Comparison of ENCODE assay signal across 9 cellular contexts in genomic region chr2:239316562-239317465, GRCh38.
DNase-seq lines count a peak whose midpoint lies in the region; ATAC-seq and TF ChIP-seq lines count a peak whose summit lies in the region.
"Had no signal": no experiment of that assay in that cellular context is flagged by ENCODE, and none has a peak within 500 bp of the region (broad histone marks: within the 10 kb centered on the region; RNA-seq: fewer than 3 reads in every experiment).

No MANE protein-coding gene starts in this region.

- WGBS in adrenal gland, 4 donors: 37 to 46% (median 40%) methylated on average over 20 of the region's 20 CpGs
- 36 to 42% (median 39%) methylated on average over 20 of the region's 20 CpGs for WGBS in heart left ventricle, 4 donors

- TF ChIP-seq CTCF in adrenal gland (IDR thresholded peaks at IDR 0.05): no peak
- peak in 9 of 12 donors; percentile 4 to 48 (median 29) for TF ChIP-seq CTCF in heart left ventricle (IDR thresholded peaks at IDR 0.05)

- TF ChIP-seq POLR2A in adrenal gland (IDR thresholded peaks at IDR 0.05) (peak in 1 of 2 donors; percentile 52), heart left ventricle (IDR thresholded peaks at IDR 0.05) (peak in 1 of 2 donors; percentile 16)

- DNase-seq in Daoy (ENCODE audit: low read depth) (peak; percentile 42), adrenal gland (peak; percentile 63 to 89 (median 80)), heart left ventricle (peak in 4 of 5 donors; percentile 77 to 89 (median 84)), sciatic nerve (ENCODE audit: low spot score) (peak; percentile 82)
- DNase-seq in activated T-cell treated with anti-CD3 and anti-CD28 coated beads, Interleukin-2, amount 50 U/mL, for 48 hours: no peak
- no peak for DNase-seq in activated CD4-positive, alpha-beta T cell treated with anti-CD3 and anti-CD28 coated beads for 48 hours
- DNase-seq: NCI-H524 treated with DMSO at 0.1 percent for 48 hours had no signal

- intact Hi-C loops in adrenal gland (cut with DNase I): loop anchor here in 1 of 2 donors (10.0 kb wide), 1 partner anchor 78 kb away; no protein-coding TSS in a partner anchor
- intact Hi-C loops in heart left ventricle (cut with DNase I): loop anchor here in 6 of 10 donors (5.0 kb wide), 3 partner anchors 75 to 85 kb away; partner anchors contain the start of gene HDAC4 (in 1 of the 6)
- intact Hi-C loops in sciatic nerve (cut with DNase I): no loop called here

- H3K27ac ChIP-seq in adrenal gland: peak overlapping the region in 4 of 5 donors; percentile 13 to 75 (median 72)
- H3K27ac ChIP-seq in heart left ventricle: peak overlapping the region; percentile 30 to 90 (median 80)

- H3K4me3 ChIP-seq in adrenal gland (peak overlapping the region in 1 of 4 donors; percentile 34), heart left ventricle (peak overlapping the region in 9 of 12 donors; percentile 10 to 36 (median 24))

- H3K27me3 ChIP-seq in adrenal gland: no peaks in the 10 kb centered on the region
- H3K27me3 ChIP-seq in heart left ventricle: no peaks in the 10 kb centered on the region

- H3K4me1 ChIP-seq in adrenal gland (replicated peaks in 1 of 2) (peaks cover 33 to 43% of the 10 kb centered on the region in 2 donors), heart left ventricle (peaks cover 5 to 70% (median 44%) of the 10 kb centered on the region in 12 donors)

- no peaks in the 10 kb centered on the region for H3K36me3 ChIP-seq in adrenal gland (replicated peaks in 1 of 2)
- H3K36me3 ChIP-seq in heart left ventricle: no peaks in the 10 kb centered on the region

- ATAC-seq in heart left ventricle: peak; percentile 77 to 93 (median 88)
- ATAC-seq in sciatic nerve: peak; percentile 68
- ATAC-seq in HG03039 (IDR thresholded peaks at IDR 0.05; ENCODE audit: unreplicated experiment): no peak
- no peak for ATAC-seq in GM19328 (IDR thresholded peaks at IDR 0.05; ENCODE audit: unreplicated experiment)

- H3K9me3 ChIP-seq in adrenal gland (replicated peaks in 1 of 3): no peaks in the 10 kb centered on the region
- peaks cover 0 to 8% (median 0%) of the 10 kb centered on the region in 12 donors for H3K9me3 ChIP-seq in heart left ventricle

Comparison
In these comparisons a context has a peak if more than half of its experiments do, and no peak if none do; other contexts are left out.
1. DNase-seq: peak in Daoy (single experiment), adrenal gland (7 of 7), heart left ventricle (4 of 5) and sciatic nerve (single experiment); none in activated T-cell treated with anti-CD3 and anti-CD28 coated beads, Interleukin-2, amount 50 U/mL, for 48 hours (0 of 2) and activated CD4-positive, alpha-beta T cell treated with anti-CD3 and anti-CD28 coated beads for 48 hours (single experiment).
2. CTCF ChIP-seq: peak in heart left ventricle (9 of 12); none in adrenal gland (0 of 6).
3. ATAC-seq: peak in heart left ventricle (4 of 4) and sciatic nerve (single experiment); none in HG03039 (single experiment) and GM19328 (single experiment).